24 cellular contexts compared by ENCODE assay signal in the genomic region with DNA sequence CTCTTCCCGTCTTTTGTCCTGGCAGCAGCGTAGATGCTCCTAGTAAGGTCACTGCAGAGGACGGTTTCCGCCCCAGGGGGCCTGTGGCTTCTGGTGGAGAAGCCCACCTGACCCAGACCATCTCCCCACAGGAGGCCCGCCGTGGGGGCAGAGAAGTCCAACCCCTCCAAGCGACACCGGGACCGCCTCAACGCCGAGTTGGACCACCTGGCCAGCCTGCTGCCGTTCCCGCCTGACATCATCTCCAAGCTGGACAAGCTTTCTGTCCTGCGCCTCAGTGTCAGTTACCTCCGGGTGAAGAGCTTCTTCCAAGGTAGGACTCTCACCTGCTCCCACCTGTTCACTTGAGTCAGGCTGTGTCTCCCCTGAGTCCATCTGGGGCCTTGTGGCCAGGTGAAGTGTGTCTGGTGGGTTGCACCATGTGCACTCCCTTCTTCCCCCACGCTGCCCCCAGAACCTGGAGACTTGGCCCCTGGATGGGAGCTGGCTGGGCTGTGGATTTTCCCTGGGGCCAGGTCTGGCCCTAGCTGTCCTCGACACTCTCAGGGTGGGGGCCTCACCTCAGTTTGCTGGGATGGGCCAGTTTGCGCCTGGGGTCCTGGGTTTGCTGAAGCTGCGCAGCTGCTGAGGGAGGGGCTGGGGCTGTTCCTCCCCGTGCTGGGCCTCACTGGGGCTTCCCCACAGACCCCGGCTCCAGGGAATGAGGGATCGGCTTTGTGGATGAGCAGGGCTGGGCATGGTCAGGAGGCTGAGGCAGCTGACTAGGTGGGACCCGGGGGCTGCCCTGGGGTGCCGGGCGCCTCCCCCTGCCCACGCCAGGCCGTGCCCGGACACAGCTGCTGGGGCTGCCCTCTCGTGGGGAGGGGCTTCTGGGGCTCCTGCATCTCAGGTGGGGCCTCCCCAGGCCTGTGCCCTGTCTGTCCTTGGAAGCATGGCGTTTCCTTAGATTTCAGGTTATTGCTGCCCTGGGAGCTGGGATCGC. TPM values are rescaled to one million over a fixed set of nuclear protein-coding genes. Genes with fewer than 3 reads are reported as not detected.
DNase-seq lines count a peak whose midpoint lies in the region; ATAC-seq and TF ChIP-seq lines count a peak whose summit lies in the region.
"Had no signal": no experiment of that assay in that cellular context is flagged by ENCODE, and none has a peak within 500 bp of the region (broad histone marks: within the 10 kb centered on the region; RNA-seq: fewer than 3 reads in every experiment).

No MANE protein-coding gene starts in this region.

- no peak overlapping the region for H3K27ac ChIP-seq in neural progenitor cell
- H3K27ac ChIP-seq: ascending aorta, foreskin keratinocyte, prostate gland, thoracic aorta had no signal

- H3K9me3 ChIP-seq in neural progenitor cell (ENCODE audit: low read depth) = no peaks in the 10 kb centered on the region
- H3K9me3 ChIP-seq: ascending aorta, prostate gland, thoracic aorta had no signal

- intact Hi-C loops in natural killer cell (cut with micrococcal nuclease) = no loop called here

- no peaks in the 10 kb centered on the region for H3K79me2 ChIP-seq in neural progenitor cell (ENCODE audit: low read depth)

- no peak overlapping the region for H2AFZ ChIP-seq in neural progenitor cell (replicated peaks)

- no peak for DNase-seq in natural killer cell treated with Interleukin-12 subunit alpha and Interleukin-12 subunit beta and Interleukin-15 and Interleukin-18, amount 100 ng/mL, for 72 hours (ENCODE audit: low spot score)
- DNase-seq in natural killer cell (no peak), WTC11 (ENCODE audit: low spot score) (no peak), neural progenitor cell (ENCODE audit: low spot score) (no peak), NCI-H510A (lab: John Stamatoyannopoulos, UW) (no peak)
- no peak for DNase-seq in activated T-cell treated with anti-CD3 and anti-CD28 coated beads, Interleukin-2, amount 50 U/mL, for 1 hour
- DNase-seq in activated CD4-positive, CD25-positive, alpha-beta regulatory T cell (lab: John Stamatoyannopoulos, UW) = no peak
- DNase-seq: activated CD4-positive, alpha-beta T cell treated with anti-CD3 and anti-CD28 coated beads for 48 hours; activated gamma-delta T cell treated with Interleukin-2 at 50 U/mL for 16 hours; CD8-positive, alpha-beta T cell; erythroblast; foreskin keratinocyte; immature natural killer cell; Karpas-422; NCI-H187; OCI-M1; Right ventricle myocardium superior; T-cell had no signal

- H3K4me3 Mint-ChIP-seq in natural killer cell treated with Interleukin-12 subunit alpha and Interleukin-12 subunit beta and Interleukin-15 and Interleukin-18, amount 100 ng/mL, for 72 hours = no peak overlapping the region
- H3K4me3 Mint-ChIP-seq in natural killer cell = no peak overlapping the region
- no peak overlapping the region for H3K4me3 Mint-ChIP-seq in WTC11
- H3K4me3 Mint-ChIP-seq in neural progenitor cell = no peak overlapping the region
- H3K4me3 Mint-ChIP-seq: CD8-positive, alpha-beta T cell; immature natural killer cell; neural crest cell; T-cell had no signal

- no peak overlapping the region for H3K9ac ChIP-seq in neural progenitor cell

- H3K4me3 ChIP-seq in neural progenitor cell = no peak overlapping the region
- H3K4me3 ChIP-seq: ascending aorta, GM12878, prostate gland, thoracic aorta had no signal

- no peaks in the 10 kb centered on the region for H3K4me1 ChIP-seq in neural progenitor cell
- H3K4me1 ChIP-seq: ascending aorta, foreskin keratinocyte, prostate gland had no signal

- H3K9me3 Mint-ChIP-seq in natural killer cell treated with Interleukin-12 subunit alpha and Interleukin-12 subunit beta and Interleukin-15 and Interleukin-18, amount 100 ng/mL, for 72 hours = no peaks in the 10 kb centered on the region
- H3K9me3 Mint-ChIP-seq in natural killer cell (no peaks in the 10 kb centered on the region), WTC11 (peaks cover 4% of the 10 kb centered on the region), neural progenitor cell (peaks cover 2% of the 10 kb centered on the region)
- H3K9me3 Mint-ChIP-seq: CD8-positive, alpha-beta T cell; immature natural killer cell; neural crest cell; T-cell had no signal

- H3K36me3 ChIP-seq in neural progenitor cell = no peaks in the 10 kb centered on the region
- H3K36me3 ChIP-seq: ascending aorta, prostate gland, thoracic aorta had no signal

- peak; percentile 36 to 38 for ATAC-seq in natural killer cell treated with Interleukin-12 subunit alpha and Interleukin-12 subunit beta and Interleukin-15 and Interleukin-18, amount 100 ng/mL, for 72 hours
- ATAC-seq in natural killer cell = no peak
- ATAC-seq in WTC11 = no peak; the same call in 1 of the 2 replicates
- ATAC-seq: CD8-positive, alpha-beta T cell; GM12878; left lobe of liver had no signal

- H3K4me2 ChIP-seq in neural progenitor cell = no peak overlapping the region

- H3K27ac Mint-ChIP-seq in natural killer cell treated with Interleukin-12 subunit alpha and Interleukin-12 subunit beta and Interleukin-15 and Interleukin-18, amount 100 ng/mL, for 72 hours = no peak overlapping the region
- H3K27ac Mint-ChIP-seq in natural killer cell (no peak overlapping the region), WTC11 (peak overlapping the region; percentile 21; the same call in 1 of the 2 replicates), neural progenitor cell (peak overlapping the region; percentile 5)
- H3K27ac Mint-ChIP-seq: CD8-positive, alpha-beta T cell; immature natural killer cell had no signal

- H3F3A ChIP-seq in neural progenitor cell (ENCODE audit: low read depth) = no peaks in the 10 kb centered on the region

- H3K27me3 Mint-ChIP-seq in natural killer cell treated with Interleukin-12 subunit alpha and Interleukin-12 subunit beta and Interleukin-15 and Interleukin-18, amount 100 ng/mL, for 72 hours = peaks cover 6 to 12% of the 10 kb centered on the region in 2 donors
- H3K27me3 Mint-ChIP-seq in natural killer cell (ENCODE audit: low read depth in 2 of 2) (peaks cover 0 to 8% of the 10 kb centered on the region in 2 donors), WTC11 (ENCODE audit: low read depth) (no peaks in the 10 kb centered on the region), neural progenitor cell (ENCODE audit: insufficient read depth, low read depth) (peaks cover 2% of the 10 kb centered on the region)

- peaks cover 0 to 2% of the 10 kb centered on the region in 2 donors for H3K4me1 Mint-ChIP-seq in natural killer cell treated with Interleukin-12 subunit alpha and Interleukin-12 subunit beta and Interleukin-15 and Interleukin-18, amount 100 ng/mL, for 72 hours (ENCODE audit: low read depth in 2 of 2)
- H3K4me1 Mint-ChIP-seq in natural killer cell (no peaks in the 10 kb centered on the region), WTC11 (peaks cover 5% of the 10 kb centered on the region), neural progenitor cell (peaks cover 8% of the 10 kb centered on the region)
- H3K4me1 Mint-ChIP-seq: immature natural killer cell, neural crest cell, T-cell had no signal

- no peaks in the 10 kb centered on the region for H4K20me1 ChIP-seq in neural progenitor cell (ENCODE audit: low read depth)

- POLR2A ChIA-PET in WTC11 (lab: Charles Lee) = interaction anchor here (1.0 kb wide), 1 partner anchor 136 kb away, joined by 3 read pairs; a partner anchor contains a TSS

- CTCF ChIA-PET in WTC11 (lab: Charles Lee) = interaction anchor here (0.5 to 4.2 kb wide), 10 partner anchors 8 to 258 kb away, joined by 3 to 26 read pairs (median 6); a partner anchor contains a TSS

- no peaks in the 10 kb centered on the region for H3K27me3 ChIP-seq in neural progenitor cell
- H3K27me3 ChIP-seq: ascending aorta, foreskin keratinocyte had no signal

- H3K36me3 Mint-ChIP-seq in natural killer cell treated with Interleukin-12 subunit alpha and Interleukin-12 subunit beta and Interleukin-15 and Interleukin-18, amount 100 ng/mL, for 72 hours = no peaks in the 10 kb centered on the region
- H3K36me3 Mint-ChIP-seq in natural killer cell (no peaks in the 10 kb centered on the region), WTC11 (no peaks in the 10 kb centered on the region; the same call in 1 of the 2 replicates), neural progenitor cell (no peaks in the 10 kb centered on the region)
- H3K36me3 Mint-ChIP-seq: CD8-positive, alpha-beta T cell; T-cell had no signal

- TF ChIP-seq CTCF in natural killer cell (IDR thresholded peaks at IDR 0.05) = no peak
- TF ChIP-seq CTCF in WTC11 (IDR thresholded peaks at IDR 0.05) = no peak
- no peak for TF ChIP-seq CTCF in neural progenitor cell (IDR thresholded peaks at IDR 0.05)

TF ChIP-seq in WTC11, 78 proteins besides CTCF, POLR2A, EP300 and RAD21 (continues in another document):
- TF ChIP-seq GABPB1 (CRISPR knock-in tag; IDR thresholded peaks at IDR 0.05) (no peak), SMAD3 (CRISPR knock-in tag; IDR thresholded peaks at IDR 0.05; ENCODE audit: borderline replicate concordance) (no peak), TCF7 (CRISPR knock-in tag; IDR thresholded peaks at IDR 0.05; ENCODE audit: low read depth) (no peak), SOX15 (CRISPR knock-in tag; IDR thresholded peaks at IDR 0.05) (no peak), GTF2I (CRISPR knock-in tag; conservative IDR thresholded peaks at IDR 0.05) (no peak), IRF2 (CRISPR knock-in tag; IDR thresholded peaks at IDR 0.05; ENCODE audit: borderline replicate concordance, low read depth) (no peak), FOXP1 (CRISPR knock-in tag; IDR thresholded peaks at IDR 0.05; ENCODE audit: borderline replicate concordance) (no peak), ZNF671 (CRISPR knock-in tag; IDR thresholded peaks at IDR 0.05) (no peak)
- TF ChIP-seq, protein P1, sequence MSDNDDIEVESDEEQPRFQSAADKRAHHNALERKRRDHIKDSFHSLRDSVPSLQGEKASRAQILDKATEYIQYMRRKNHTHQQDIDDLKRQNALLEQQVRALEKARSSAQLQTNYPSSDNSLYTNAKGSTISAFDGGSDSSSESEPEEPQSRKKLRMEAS (CRISPR knock-in tag; IDR thresholded peaks at IDR 0.05) = no peak

RNA-seq across cellular contexts. Expression of a gene that starts 32.4 kb away (rescaled TPM):
- 10 to 100 TPM in 1 of 2 donors, 1 to 10 TPM in 1; 4.1 to 11.0 TPM for total RNA-seq in natural killer cell treated with Interleukin-12 subunit alpha and Interleukin-12 subunit beta and Interleukin-15 and Interleukin-18, amount 100 ng/mL, for 72 hours
- 1 to 10 TPM in 2 of 3 donors, under 1 TPM in 1; 0.88 to 1.4 (median 1.2) TPM for total RNA-seq in natural killer cell
- total RNA-seq in WTC11 (2021) = 4.5 to 9.7 TPM (median 7.0 TPM) in 3 replicates
- 0.34 and 0.68 TPM in 2 replicates for total RNA-seq in neural progenitor cell (ENCODE audit: low replicate concordance)
- total RNA-seq: ascending aorta had no signal

Comparison
In these comparisons a context has a peak if more than half of its experiments do, and no peak if none do; other contexts are left out.
1. ATAC-seq: peak in natural killer cell treated with Interleukin-12 subunit alpha and Interleukin-12 subunit beta and Interleukin-15 and Interleukin-18, amount 100 ng/mL, for 72 hours (2 of 2); none in natural killer cell (0 of 3) and WTC11 (single experiment).
2. H3K27ac Mint-ChIP-seq: peak in WTC11 (single experiment) and neural progenitor cell (single experiment); none in natural killer cell treated with Interleukin-12 subunit alpha and Interleukin-12 subunit beta and Interleukin-15 and Interleukin-18, amount 100 ng/mL, for 72 hours (0 of 2) and natural killer cell (0 of 2).